In genomic region chr5:74384851-74385250, GRCh38 we compare ENCODE assay signal across 18 cellular contexts.
DNase-seq lines count a peak whose midpoint lies in the region; ATAC-seq, FAIRE-seq and TF ChIP-seq lines count a peak whose summit lies in the region.
"Had no signal": no experiment of that assay in that cellular context is flagged by ENCODE, and none has a peak within 500 bp of the region (broad histone marks: within the 10 kb centered on the region; RNA-seq: fewer than 3 reads in every experiment).

No MANE protein-coding gene starts in this region.

- H3K4me1 ChIP-seq in HEK293 (ENCODE audit: control insufficient read depth, insufficient read depth, low read length), result peaks cover 28% of the 10 kb centered on the region
- no peaks in the 10 kb centered on the region for H3K4me1 ChIP-seq in K562 (replicated peaks in 1 of 2; ENCODE audit: control insufficient read depth in 2 of 2, insufficient read depth in 2 of 2, low read length in 2 of 2)
- peaks cover 12 to 18% (median 15%) of the 10 kb centered on the region in 4 donors for H3K4me1 ChIP-seq in upper lobe of left lung

- H3K4me3 ChIP-seq in HEK293 (ENCODE audit: low read depth, low read length), result no peak overlapping the region
- no peak overlapping the region for H3K4me3 ChIP-seq in K562
- no peak overlapping the region for H3K4me3 ChIP-seq in upper lobe of left lung
- H3K4me3 ChIP-seq in dorsolateral prefrontal cortex, result no peak overlapping the region
- H3K4me3 ChIP-seq: body of pancreas, esophagus squamous epithelium, tibial nerve had no signal

- ATAC-seq in K562, result no peak
- no peak for ATAC-seq in upper lobe of left lung (ENCODE audit: low FRiP score in 2 of 2)
- ATAC-seq: body of pancreas; left colon; stimulated activated naive B cell treated with anti-CD40 and anti-IgM and Interleukin-4, amounts not matched to agents 10 μg/mL and 1 μg/mL and 100 μg/mL, for 72 hours had no signal

- TF ChIP-seq CTCF in HEK293 (tag by site-specific recombination; IDR thresholded peaks at IDR 0.05) (no peak), K562 (IDR thresholded peaks at IDR 0.05 in 2 of 3, conservative IDR thresholded peaks at IDR 0.05 in 1 of 3; ENCODE audit: insufficient read depth in 2 of 3, low read depth in 1 of 3, low read length in 3 of 3) (no peak), upper lobe of left lung (IDR thresholded peaks at IDR 0.05) (no peak), dorsolateral prefrontal cortex (IDR thresholded peaks at IDR 0.05 in 54 of 56, conservative IDR thresholded peaks at IDR 0.05 in 2 of 56; ENCODE audit: low read depth in 1 of 56, partially characterized antibody in 56 of 56) (no peak)

- no peak for TF ChIP-seq EP300 in K562 (IDR thresholded peaks at IDR 0.05; ENCODE audit: low read length)
- no peak for TF ChIP-seq EP300 in upper lobe of left lung (IDR thresholded peaks at IDR 0.05)

- intact Hi-C loops in K562 (cut with micrococcal nuclease) (no loop called here), dorsolateral prefrontal cortex (cut with DNase I) (loop anchor here in 1 of 2 donors (10.0 kb wide), 1 partner anchor 160 kb away; no protein-coding TSS in a partner anchor)

- 10% methylated on average over 2 of the region's 2 CpGs for WGBS in K562 (ENCODE audit: insufficient coverage, low coverage, missing lambda C conversion rate)
- 38 to 40% methylated on average over 2 of the region's 2 CpGs for WGBS in upper lobe of left lung, 2 donors

- CTCF ChIA-PET in HEK293 (lab: Yijun Ruan, JAX), result interaction anchor here (0.6 kb wide), 1 partner anchor 108 kb away, joined by 3 read pairs; no protein-coding TSS in a partner anchor
- CTCF ChIA-PET in K562 (lab: Yijun Ruan, JAX; ENCODE audit: low intra/inter-chr PET ratio), result no interaction called here

- no peaks in the 10 kb centered on the region for H3K36me3 ChIP-seq in HEK293 (ENCODE audit: control insufficient read depth in 2 of 2, insufficient read depth in 1 of 2, low read length in 2 of 2)
- H3K36me3 ChIP-seq in K562 (ENCODE audit: control insufficient read depth, insufficient read depth, low read length), result no peaks in the 10 kb centered on the region
- H3K36me3 ChIP-seq in upper lobe of left lung, result no peaks in the 10 kb centered on the region
- H3K36me3 ChIP-seq: esophagus squamous epithelium, tibial nerve had no signal

- POLR2A ChIA-PET in HEK293 (lab: Yijun Ruan, JAX), result interaction anchor here (1.0 kb wide), 1 partner anchor 256 kb away, joined by 5 read pairs; the partner anchor contains the start of gene ENC1
- POLR2A ChIA-PET in K562 (lab: Yijun Ruan, JAX), result no interaction called here

- H3K9me3 ChIP-seq in HEK293 (ENCODE audit: control insufficient read depth, insufficient read depth, low read depth, low read length), result no peaks in the 10 kb centered on the region; the same call in 1 of the 2 replicates
- no peaks in the 10 kb centered on the region for H3K9me3 ChIP-seq in K562 (replicated peaks; ENCODE audit: control insufficient read depth, insufficient read depth, low read depth, low read length)
- H3K9me3 ChIP-seq in upper lobe of left lung, result no peaks in the 10 kb centered on the region
- H3K9me3 ChIP-seq: body of pancreas, esophagus squamous epithelium, tibial nerve had no signal

- no peaks in the 10 kb centered on the region for H3K79me2 ChIP-seq in K562 (ENCODE audit: control insufficient read depth, insufficient read depth, low read length)

- no peaks in the 10 kb centered on the region for H3K9me1 ChIP-seq in K562 (ENCODE audit: control insufficient read depth, insufficient read depth, low read length)

- H2AFZ ChIP-seq in K562 (ENCODE audit: low read depth, low read length), result no peak overlapping the region

- H3K4me2 ChIP-seq in K562 (ENCODE audit: insufficient read depth, low read length), result no peak overlapping the region

- peak; percentile 53 to 78 for DNase-seq in NCI-H446 (lab: John Stamatoyannopoulos, UW)
- DNase-seq in K562 (ENCODE audit: extremely low read depth in 1 of 4, low spot score in 3 of 4), result no peak
- DNase-seq in putamen (ENCODE audit: low spot score), result peak; percentile 57
- DNase-seq in upper lobe of left lung, result no peak
- DNase-seq in dorsolateral prefrontal cortex, result no peak
- no peak for DNase-seq in HTR-8/SVneo (ENCODE audit: insufficient read length, low spot score)
- DNase-seq: activated CD4-positive, alpha-beta T cell treated with anti-CD3 and anti-CD28 coated beads for 4 hours; activated naive CD4-positive, alpha-beta T cell; body of pancreas; DND-41; esophagus squamous epithelium; left colon; NK-92 treated with Interleukin-12 subunit alpha and Interleukin-12 subunit beta, amount 100 ng/mL, for 24 hours; Right ventricle myocardium superior; stimulated activated CD4-positive, alpha-beta T cell treated with anti-CD3 and anti-CD28 coated beads, Interleukin-12 subunit alpha, Interleukin-12 subunit beta, amount 100 ng/mL, for 4 hours; stimulated activated naive B cell treated with anti-CD40 and anti-IgM and Interleukin-4, amounts not matched to agents 10 μg/mL and 1 μg/mL and 100 μg/mL, for 72 hours had no signal

- in situ Hi-C loops in K562 (cut with MboI), result no loop called here

- no peak overlapping the region for H3K9ac ChIP-seq in K562 (ENCODE audit: insufficient read depth in 1 of 2, low read depth in 2 of 2, low read length in 2 of 2)

- no TSS peak for BruUV-seq in K562 (replicated peaks; lab: Mats Ljungman, UMichigan)

- H4K20me1 ChIP-seq in K562 (replicated peaks; ENCODE audit: control insufficient read depth, insufficient read depth, low read length), result no peaks in the 10 kb centered on the region

- TF ChIP-seq POLR2A in K562 (conservative IDR thresholded peaks at IDR 0.05) (no peak), upper lobe of left lung (IDR thresholded peaks at IDR 0.05) (no peak)

- FAIRE-seq in K562 (lab: Jason Lieb, UNC) (no peak), HTR-8/SVneo (lab: Jason Lieb, UNC) (no peak)

- TF ChIP-seq RAD21 in K562 (CRISPR knock-in tag; conservative IDR thresholded peaks at IDR 0.05 in 1 of 2, IDR thresholded peaks at IDR 0.05 in 1 of 2), result no peak

- H3K27ac ChIP-seq in HEK293 (ENCODE audit: extremely low read depth, low read depth, low read length), result no peak overlapping the region
- H3K27ac ChIP-seq in K562 (ENCODE audit: extremely low read depth, low read depth, low read length), result no peak overlapping the region
- no peak overlapping the region for H3K27ac ChIP-seq in upper lobe of left lung
- no peak overlapping the region for H3K27ac ChIP-seq in dorsolateral prefrontal cortex
- H3K27ac ChIP-seq: body of pancreas, esophagus squamous epithelium, tibial nerve had no signal

- H3K27me3 ChIP-seq in K562 (ENCODE audit: control insufficient read depth in 2 of 2, insufficient read depth in 2 of 2, low read length in 2 of 2) (peaks cover 0 to 12% of the 10 kb centered on the region in 2 experiments; a peak in 2 of 5 replicates), upper lobe of left lung (no peaks in the 10 kb centered on the region), dorsolateral prefrontal cortex (no peaks in the 10 kb centered on the region)
- H3K27me3 ChIP-seq: body of pancreas, esophagus squamous epithelium, tibial nerve had no signal

TF ChIP-seq in HEK293, 187 proteins besides CTCF, POLR2A, EP300 and RAD21 (continues in another document):
- TF ChIP-seq ZEB2 (tag by site-specific recombination; IDR thresholded peaks at IDR 0.05) (0 out of 2 replicates have a peak, but pooled peaks have one; percentile 33), ZNF10 (tag by site-specific recombination; IDR thresholded peaks at IDR 0.05) (no peak), ZBTB10 (tag by site-specific recombination; IDR thresholded peaks at IDR 0.05) (no peak)

TF ChIP-seq in K562, 482 proteins besides CTCF, POLR2A, EP300 and RAD21:
- TF ChIP-seq PREB (CRISPR knock-in tag; IDR thresholded peaks at IDR 0.05) (no peak), PBX2 (CRISPR knock-in tag; IDR thresholded peaks at IDR 0.05; ENCODE audit: low read depth) (no peak), PBX2 (tag; conservative IDR thresholded peaks at IDR 0.05; ENCODE audit: low read depth) (peak; percentile 32; the same call in 1 of the 2 replicates), GABPB2 (CRISPR knock-in tag; conservative IDR thresholded peaks at IDR 0.05) (no peak), ZNF449 (CRISPR knock-in tag; IDR thresholded peaks at IDR 0.05) (no peak)

Comparison
In these comparisons a context has a peak if more than half of its experiments do, and no peak if none do; other contexts are left out.
1. DNase-seq: peak in NCI-H446 (2 of 2) and putamen (single experiment); none in K562 (0 of 4), upper lobe of left lung (0 of 2), dorsolateral prefrontal cortex (0 of 10) and HTR-8/SVneo (single experiment).
2. Of the 44 proteins assayed by ChIP-seq in both K562 and HEK293: peak only in K562: none; only in HEK293: KLF10, ZBTB8A, ZEB2 and ZNF324; in both: none; in neither: 40.